In genomic region chr15:40942865-40943264, GRCh38 we compare ENCODE assay signal across 8 cellular contexts. TPM values are rescaled to one million over a fixed set of nuclear protein-coding genes. Genes with fewer than 3 reads are reported as not detected.
DNase-seq lines count a peak whose midpoint lies in the region; ATAC-seq and TF ChIP-seq lines count a peak whose summit lies in the region.
"Had no signal": no experiment of that assay in that cellular context is flagged by ENCODE, and none has a peak within 500 bp of the region (broad histone marks: within the 10 kb centered on the region; RNA-seq: fewer than 3 reads in every experiment).

No MANE protein-coding gene starts in this region.

- H3K9me2 ChIP-seq in MM.1S (replicated peaks; ENCODE audit: insufficient read depth, low read length): no peaks in the 10 kb centered on the region

- TF ChIP-seq CTCF in DND-41 (IDR thresholded peaks at IDR 0.05; ENCODE audit: borderline replicate concordance, extremely low read depth, low read length, poor library complexity, severe bottlenecking) (no peak), MM.1S (IDR thresholded peaks at IDR 0.05; ENCODE audit: low read length) (no peak)

- H3K4me2 ChIP-seq in DND-41 (ENCODE audit: insufficient read depth, low read length) (peak overlapping the region; percentile 99), MM.1S (ENCODE audit: low read depth, low read length) (peak overlapping the region; percentile 93; the same call in 1 of the 2 replicates), skeletal muscle satellite cell (ENCODE audit: low read length) (peak overlapping the region; percentile 84)

- no peak for DNase-seq in DND-41
- DNase-seq in MM.1S: no peak
- no peak for DNase-seq in NCI-H524 treated with DMSO at 0.1 percent for 48 hours (lab: John Stamatoyannopoulos, UW)
- DNase-seq: stimulated activated CD4-positive, alpha-beta T cell treated with anti-CD3 and anti-CD28 coated beads, Interleukin-12 subunit alpha, Interleukin-12 subunit beta, amount 100 ng/mL, for 4 hours had no signal

- peak overlapping the region; percentile 67 for H3K9ac ChIP-seq in DND-41 (ENCODE audit: low read depth, low read length)
- peak overlapping the region; percentile 62; the same call in 1 of the 2 replicates for H3K9ac ChIP-seq in MM.1S (ENCODE audit: low read length)
- H3K9ac ChIP-seq in duodenal mucosa (ENCODE audit: low read depth in 1 of 2, low read length in 2 of 2): peak overlapping the region in 1 of 2 donors; percentile 65
- peak overlapping the region; percentile 80 for H3K9ac ChIP-seq in skeletal muscle satellite cell (ENCODE audit: low read depth, low read length)

- H3K79me2 ChIP-seq in DND-41 (ENCODE audit: insufficient read depth, low read length): no peaks in the 10 kb centered on the region
- H3K79me2 ChIP-seq in MM.1S (ENCODE audit: low read length): no peaks in the 10 kb centered on the region

- H4K20me1 ChIP-seq in DND-41 (ENCODE audit: insufficient read depth, low read length): peaks cover 3% of the 10 kb centered on the region; the same call in 1 of the 2 replicates
- no peaks in the 10 kb centered on the region for H4K20me1 ChIP-seq in MM.1S (ENCODE audit: insufficient read depth, low read length)

- H2AFZ ChIP-seq in DND-41 (ENCODE audit: low read depth, low read length) (peak overlapping the region; percentile 91), MM.1S (ENCODE audit: low read length) (peak overlapping the region; percentile 98; the same call in 1 of the 2 replicates)

- peaks cover 23% of the 10 kb centered on the region for H3F3A ChIP-seq in MM.1S (ENCODE audit: insufficient read depth, low read length)

- H3K27ac ChIP-seq in DND-41 (ENCODE audit: low read length) (peak overlapping the region; percentile 47; the same call in 1 of the 2 replicates), MM.1S (ENCODE audit: low read length) (no peak overlapping the region), duodenal mucosa (ENCODE audit: low read depth, low read length) (no peak overlapping the region)

- H3K4me3 ChIP-seq in DND-41 (ENCODE audit: low read depth in 1 of 2, low read length in 2 of 2) (peak overlapping the region; percentile 35 to 89; a peak in 3 of 4 replicates), MM.1S (ENCODE audit: low read length) (peak overlapping the region; percentile 67), duodenal mucosa (ENCODE audit: low read depth in 1 of 2, low read length in 2 of 2) (peak overlapping the region; percentile 76 to 78), skeletal muscle satellite cell (ENCODE audit: low read length) (peak overlapping the region; percentile 69)

- H3K27me3 ChIP-seq in DND-41 (ENCODE audit: insufficient read depth, low read length, poor library complexity) (no peaks in the 10 kb centered on the region), MM.1S (replicated peaks; ENCODE audit: insufficient read depth, low read length) (no peaks in the 10 kb centered on the region), duodenal mucosa (ENCODE audit: control insufficient read depth in 1 of 2, insufficient read depth in 2 of 2, low read length in 2 of 2) (no peaks in the 10 kb centered on the region), skeletal muscle satellite cell (ENCODE audit: control insufficient read depth, insufficient read depth, low read length) (no peaks in the 10 kb centered on the region)

- no peaks in the 10 kb centered on the region for H3K9me3 ChIP-seq in DND-41 (ENCODE audit: insufficient read depth, low read length, severe bottlenecking)
- H3K9me3 ChIP-seq in MM.1S (replicated peaks; ENCODE audit: insufficient read depth, low read length): no peaks in the 10 kb centered on the region
- no peaks in the 10 kb centered on the region for H3K9me3 ChIP-seq in duodenal mucosa (ENCODE audit: control insufficient read depth in 1 of 2, low read length in 2 of 2)
- no peaks in the 10 kb centered on the region for H3K9me3 ChIP-seq in skeletal muscle satellite cell (replicated peaks; ENCODE audit: low read length)

- ATAC-seq in DND-41 (ENCODE audit: insufficient read depth, low read depth) (no peak), HG03280 (IDR thresholded peaks at IDR 0.05; ENCODE audit: unreplicated experiment) (no peak), GM18870 (IDR thresholded peaks at IDR 0.05; ENCODE audit: unreplicated experiment) (no peak)

- H3K36me3 ChIP-seq in DND-41 (ENCODE audit: insufficient read depth, low read length) (no peaks in the 10 kb centered on the region), MM.1S (replicated peaks; ENCODE audit: insufficient read depth, low read length) (no peaks in the 10 kb centered on the region), duodenal mucosa (ENCODE audit: control insufficient read depth in 1 of 2, insufficient read depth in 2 of 2, low read length in 2 of 2) (no peaks in the 10 kb centered on the region), skeletal muscle satellite cell (ENCODE audit: insufficient read depth, low read length) (no peaks in the 10 kb centered on the region)

- peaks cover 32% of the 10 kb centered on the region for H3K4me1 ChIP-seq in DND-41 (ENCODE audit: insufficient read depth, low read length)
- peaks cover 23% of the 10 kb centered on the region for H3K4me1 ChIP-seq in MM.1S (ENCODE audit: low read length)
- H3K4me1 ChIP-seq in duodenal mucosa (ENCODE audit: control insufficient read depth in 1 of 2, insufficient read depth in 2 of 2, low read length in 2 of 2): peaks cover 21 to 32% of the 10 kb centered on the region in 2 donors
- peaks cover 21% of the 10 kb centered on the region for H3K4me1 ChIP-seq in skeletal muscle satellite cell (ENCODE audit: control insufficient read depth, insufficient read depth, low read length)

RNA-seq across cellular contexts. Expression of gene CHAC1, which starts 10.4 kb away (rescaled TPM):
- 7.6 and 10.5 TPM in 2 replicates for total RNA-seq in skeletal muscle satellite cell (2012; rRNA removed)

RNA-seq across cellular contexts. Expression of gene DLL4, which starts 13.7 kb away (rescaled TPM):
- 0.22 and 0.25 TPM in 2 replicates for total RNA-seq in skeletal muscle satellite cell (2012; rRNA removed)

RNA-seq across cellular contexts. Expression of gene VPS18, which starts 48.6 kb away (rescaled TPM):
- 41.5 and 43.6 TPM in 2 replicates for total RNA-seq in skeletal muscle satellite cell (2012; rRNA removed)
